Comparison of ENCODE assay signal across 1 cellular context in genomic region chr17:8156174-8156992, GRCh38.
A peak's percentile ranks its signal among the peaks of the same experiment; 100 is the strongest.
TF ChIP-seq lines count a peak whose summit lies in the region.

No MANE protein-coding gene starts in this region.

TF ChIP-seq in HEK293, 187 proteins besides CTCF, POLR2A, EP300 and RAD21 (continued from another document and continues in another):
- no peak for TF ChIP-seq ZNF18 (tag by site-specific recombination; IDR thresholded peaks at IDR 0.05)
- TF ChIP-seq ZNF335 (tag by site-specific recombination; conservative IDR thresholded peaks at IDR 0.05) = no peak
- peak; percentile 94 for TF ChIP-seq ZBTB17 (tag by site-specific recombination; IDR thresholded peaks at IDR 0.05)
- no peak for TF ChIP-seq ZNF184 (tag by site-specific recombination; IDR thresholded peaks at IDR 0.05)
- no peak for TF ChIP-seq ZNF426 (tag by site-specific recombination; IDR thresholded peaks at IDR 0.05)
- TF ChIP-seq ZNF600 (tag by site-specific recombination; IDR thresholded peaks at IDR 0.05) = peak; percentile 96
- peak; percentile 94 for TF ChIP-seq ZNF629 (tag by site-specific recombination; IDR thresholded peaks at IDR 0.05)
- no peak for TF ChIP-seq ZNF266 (tag by site-specific recombination; IDR thresholded peaks at IDR 0.05; ENCODE audit: low read depth)
- no peak for TF ChIP-seq SCRT1 (tag by site-specific recombination; IDR thresholded peaks at IDR 0.05; ENCODE audit: borderline replicate concordance)
- TF ChIP-seq ZNF2 (tag by site-specific recombination; IDR thresholded peaks at IDR 0.05) = peak; percentile 42; the same call in 1 of the 2 replicates
- peak; percentile 83 for TF ChIP-seq ZNF324 (tag by site-specific recombination; IDR thresholded peaks at IDR 0.05)
- TF ChIP-seq, protein P1, sequence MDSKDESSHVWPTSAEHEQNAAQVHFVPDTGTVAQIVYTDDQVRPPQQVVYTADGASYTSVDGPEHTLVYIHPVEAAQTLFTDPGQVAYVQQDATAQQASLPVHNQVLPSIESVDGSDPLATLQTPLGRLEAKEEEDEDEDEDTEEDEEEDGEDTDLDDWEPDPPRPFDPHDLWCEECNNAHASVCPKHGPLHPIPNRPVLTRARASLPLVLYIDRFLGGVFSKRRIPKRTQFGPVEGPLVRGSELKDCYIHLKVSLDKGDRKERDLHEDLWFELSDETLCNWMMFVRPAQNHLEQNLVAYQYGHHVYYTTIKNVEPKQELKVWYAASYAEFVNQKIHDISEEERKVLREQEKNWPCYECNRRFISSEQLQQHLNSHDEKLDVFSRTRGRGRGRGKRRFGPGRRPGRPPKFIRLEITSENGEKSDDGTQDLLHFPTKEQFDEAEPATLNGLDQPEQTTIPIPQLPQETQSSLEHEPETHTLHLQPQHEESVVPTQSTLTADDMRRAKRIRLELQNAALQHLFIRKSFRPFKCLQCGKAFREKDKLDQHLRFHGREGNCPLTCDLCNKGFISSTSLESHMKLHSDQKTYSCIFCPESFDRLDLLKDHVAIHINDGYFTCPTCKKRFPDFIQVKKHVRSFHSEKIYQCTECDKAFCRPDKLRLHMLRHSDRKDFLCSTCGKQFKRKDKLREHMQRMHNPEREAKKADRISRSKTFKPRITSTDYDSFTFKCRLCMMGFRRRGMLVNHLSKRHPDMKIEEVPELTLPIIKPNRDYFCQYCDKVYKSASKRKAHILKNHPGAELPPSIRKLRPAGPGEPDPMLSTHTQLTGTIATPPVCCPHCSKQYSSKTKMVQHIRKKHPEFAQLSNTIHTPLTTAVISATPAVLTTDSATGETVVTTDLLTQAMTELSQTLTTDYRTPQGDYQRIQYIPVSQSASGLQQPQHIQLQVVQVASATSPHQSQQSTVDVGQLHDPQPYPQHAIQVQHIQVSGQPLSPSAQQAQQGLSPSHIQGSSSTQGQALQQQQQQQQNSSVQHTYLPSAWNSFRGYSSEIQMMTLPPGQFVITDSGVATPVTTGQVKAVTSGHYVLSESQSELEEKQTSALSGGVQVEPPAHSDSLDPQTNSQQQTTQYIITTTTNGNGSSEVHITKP (tag by site-specific recombination; IDR thresholded peaks at IDR 0.05) = peak; percentile 81
- TF ChIP-seq ZBTB21 (tag by site-specific recombination; IDR thresholded peaks at IDR 0.05) = peak; percentile 72
- TF ChIP-seq, protein P2, sequence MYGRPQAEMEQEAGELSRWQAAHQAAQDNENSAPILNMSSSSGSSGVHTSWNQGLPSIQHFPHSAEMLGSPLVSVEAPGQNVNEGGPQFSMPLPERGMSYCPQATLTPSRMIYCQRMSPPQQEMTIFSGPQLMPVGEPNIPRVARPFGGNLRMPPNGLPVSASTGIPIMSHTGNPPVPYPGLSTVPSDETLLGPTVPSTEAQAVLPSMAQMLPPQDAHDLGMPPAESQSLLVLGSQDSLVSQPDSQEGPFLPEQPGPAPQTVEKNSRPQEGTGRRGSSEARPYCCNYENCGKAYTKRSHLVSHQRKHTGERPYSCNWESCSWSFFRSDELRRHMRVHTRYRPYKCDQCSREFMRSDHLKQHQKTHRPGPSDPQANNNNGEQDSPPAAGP (tag by site-specific recombination; IDR thresholded peaks at IDR 0.05) = peak; percentile 80; the same call in 1 of the 2 replicates
- peak; percentile 85 for TF ChIP-seq HIC1 (tag by site-specific recombination; IDR thresholded peaks at IDR 0.05)
- no peak; the same call in 1 of the 2 replicates for TF ChIP-seq TSHZ1 (tag by site-specific recombination; IDR thresholded peaks at IDR 0.05; ENCODE audit: borderline replicate concordance)
- peak; percentile 62; the same call in 1 of the 2 replicates for TF ChIP-seq ZNF394 (tag by site-specific recombination; IDR thresholded peaks at IDR 0.05; ENCODE audit: borderline replicate concordance)
- TF ChIP-seq, protein P3, sequence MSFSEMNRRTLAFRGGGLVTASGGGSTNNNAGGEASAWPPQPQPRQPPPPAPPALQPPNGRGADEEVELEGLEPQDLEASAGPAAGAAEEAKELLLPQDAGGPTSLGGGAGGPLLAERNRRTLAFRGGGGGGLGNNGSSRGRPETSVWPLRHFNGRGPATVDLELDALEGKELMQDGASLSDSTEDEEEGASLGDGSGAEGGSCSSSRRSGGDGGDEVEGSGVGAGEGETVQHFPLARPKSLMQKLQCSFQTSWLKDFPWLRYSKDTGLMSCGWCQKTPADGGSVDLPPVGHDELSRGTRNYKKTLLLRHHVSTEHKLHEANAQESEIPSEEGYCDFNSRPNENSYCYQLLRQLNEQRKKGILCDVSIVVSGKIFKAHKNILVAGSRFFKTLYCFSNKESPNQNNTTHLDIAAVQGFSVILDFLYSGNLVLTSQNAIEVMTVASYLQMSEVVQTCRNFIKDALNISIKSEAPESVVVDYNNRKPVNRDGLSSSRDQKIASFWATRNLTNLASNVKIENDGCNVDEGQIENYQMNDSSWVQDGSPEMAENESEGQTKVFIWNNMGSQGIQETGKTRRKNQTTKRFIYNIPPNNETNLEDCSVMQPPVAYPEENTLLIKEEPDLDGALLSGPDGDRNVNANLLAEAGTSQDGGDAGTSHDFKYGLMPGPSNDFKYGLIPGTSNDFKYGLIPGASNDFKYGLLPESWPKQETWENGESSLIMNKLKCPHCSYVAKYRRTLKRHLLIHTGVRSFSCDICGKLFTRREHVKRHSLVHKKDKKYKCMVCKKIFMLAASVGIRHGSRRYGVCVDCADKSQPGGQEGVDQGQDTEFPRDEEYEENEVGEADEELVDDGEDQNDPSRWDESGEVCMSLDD (tag by site-specific recombination; IDR thresholded peaks at IDR 0.05) = peak; percentile 88
- peak; percentile 100 for TF ChIP-seq KLF10 (tag by site-specific recombination; IDR thresholded peaks at IDR 0.05)
- no peak for TF ChIP-seq ZXDB (tag by site-specific recombination; IDR thresholded peaks at IDR 0.05)
- TF ChIP-seq KLF9 (tag by site-specific recombination; IDR thresholded peaks at IDR 0.05; ENCODE audit: low read depth) = peak; percentile 99
- no peak for TF ChIP-seq ZNF530 (tag by site-specific recombination; IDR thresholded peaks at IDR 0.05; ENCODE audit: low read depth)
- no peak for TF ChIP-seq ZNF529 (tag by site-specific recombination; IDR thresholded peaks at IDR 0.05; ENCODE audit: insufficient replicate concordance)
- peak; percentile 95 for TF ChIP-seq KLF16 (tag by site-specific recombination; IDR thresholded peaks at IDR 0.05)
- TF ChIP-seq PRDM6 (tag by site-specific recombination; IDR thresholded peaks at IDR 0.05) = no peak
- TF ChIP-seq, protein P4, sequence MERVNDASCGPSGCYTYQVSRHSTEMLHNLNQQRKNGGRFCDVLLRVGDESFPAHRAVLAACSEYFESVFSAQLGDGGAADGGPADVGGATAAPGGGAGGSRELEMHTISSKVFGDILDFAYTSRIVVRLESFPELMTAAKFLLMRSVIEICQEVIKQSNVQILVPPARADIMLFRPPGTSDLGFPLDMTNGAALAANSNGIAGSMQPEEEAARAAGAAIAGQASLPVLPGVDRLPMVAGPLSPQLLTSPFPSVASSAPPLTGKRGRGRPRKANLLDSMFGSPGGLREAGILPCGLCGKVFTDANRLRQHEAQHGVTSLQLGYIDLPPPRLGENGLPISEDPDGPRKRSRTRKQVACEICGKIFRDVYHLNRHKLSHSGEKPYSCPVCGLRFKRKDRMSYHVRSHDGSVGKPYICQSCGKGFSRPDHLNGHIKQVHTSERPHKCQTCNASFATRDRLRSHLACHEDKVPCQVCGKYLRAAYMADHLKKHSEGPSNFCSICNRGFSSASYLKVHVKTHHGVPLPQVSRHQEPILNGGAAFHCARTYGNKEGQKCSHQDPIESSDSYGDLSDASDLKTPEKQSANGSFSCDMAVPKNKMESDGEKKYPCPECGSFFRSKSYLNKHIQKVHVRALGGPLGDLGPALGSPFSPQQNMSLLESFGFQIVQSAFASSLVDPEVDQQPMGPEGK (tag by site-specific recombination; IDR thresholded peaks at IDR 0.05) = peak; percentile 94
- no peak for TF ChIP-seq ZNF777 (tag by site-specific recombination; IDR thresholded peaks at IDR 0.05; ENCODE audit: borderline replicate concordance)
- TF ChIP-seq SP7 (tag by site-specific recombination; IDR thresholded peaks at IDR 0.05) = peak; percentile 69
- peak; percentile 51; the same call in 1 of the 2 replicates for TF ChIP-seq ZEB2 (tag by site-specific recombination; IDR thresholded peaks at IDR 0.05)
- TF ChIP-seq, protein P5, sequence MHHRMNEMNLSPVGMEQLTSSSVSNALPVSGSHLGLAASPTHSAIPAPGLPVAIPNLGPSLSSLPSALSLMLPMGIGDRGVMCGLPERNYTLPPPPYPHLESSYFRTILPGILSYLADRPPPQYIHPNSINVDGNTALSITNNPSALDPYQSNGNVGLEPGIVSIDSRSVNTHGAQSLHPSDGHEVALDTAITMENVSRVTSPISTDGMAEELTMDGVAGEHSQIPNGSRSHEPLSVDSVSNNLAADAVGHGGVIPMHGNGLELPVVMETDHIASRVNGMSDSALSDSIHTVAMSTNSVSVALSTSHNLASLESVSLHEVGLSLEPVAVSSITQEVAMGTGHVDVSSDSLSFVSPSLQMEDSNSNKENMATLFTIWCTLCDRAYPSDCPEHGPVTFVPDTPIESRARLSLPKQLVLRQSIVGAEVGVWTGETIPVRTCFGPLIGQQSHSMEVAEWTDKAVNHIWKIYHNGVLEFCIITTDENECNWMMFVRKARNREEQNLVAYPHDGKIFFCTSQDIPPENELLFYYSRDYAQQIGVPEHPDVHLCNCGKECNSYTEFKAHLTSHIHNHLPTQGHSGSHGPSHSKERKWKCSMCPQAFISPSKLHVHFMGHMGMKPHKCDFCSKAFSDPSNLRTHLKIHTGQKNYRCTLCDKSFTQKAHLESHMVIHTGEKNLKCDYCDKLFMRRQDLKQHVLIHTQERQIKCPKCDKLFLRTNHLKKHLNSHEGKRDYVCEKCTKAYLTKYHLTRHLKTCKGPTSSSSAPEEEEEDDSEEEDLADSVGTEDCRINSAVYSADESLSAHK (tag by site-specific recombination; IDR thresholded peaks at IDR 0.05) = peak; percentile 28; the same call in 1 of the 2 replicates
- TF ChIP-seq ZIC2 (tag by site-specific recombination; IDR thresholded peaks at IDR 0.05) = no peak
- TF ChIP-seq SP2 (tag by site-specific recombination; IDR thresholded peaks at IDR 0.05) = peak; percentile 100
- no peak for TF ChIP-seq ZNF580 (tag by site-specific recombination; IDR thresholded peaks at IDR 0.05)
